Comparison of ENCODE assay signal across 1 cellular context in the genomic region with DNA sequence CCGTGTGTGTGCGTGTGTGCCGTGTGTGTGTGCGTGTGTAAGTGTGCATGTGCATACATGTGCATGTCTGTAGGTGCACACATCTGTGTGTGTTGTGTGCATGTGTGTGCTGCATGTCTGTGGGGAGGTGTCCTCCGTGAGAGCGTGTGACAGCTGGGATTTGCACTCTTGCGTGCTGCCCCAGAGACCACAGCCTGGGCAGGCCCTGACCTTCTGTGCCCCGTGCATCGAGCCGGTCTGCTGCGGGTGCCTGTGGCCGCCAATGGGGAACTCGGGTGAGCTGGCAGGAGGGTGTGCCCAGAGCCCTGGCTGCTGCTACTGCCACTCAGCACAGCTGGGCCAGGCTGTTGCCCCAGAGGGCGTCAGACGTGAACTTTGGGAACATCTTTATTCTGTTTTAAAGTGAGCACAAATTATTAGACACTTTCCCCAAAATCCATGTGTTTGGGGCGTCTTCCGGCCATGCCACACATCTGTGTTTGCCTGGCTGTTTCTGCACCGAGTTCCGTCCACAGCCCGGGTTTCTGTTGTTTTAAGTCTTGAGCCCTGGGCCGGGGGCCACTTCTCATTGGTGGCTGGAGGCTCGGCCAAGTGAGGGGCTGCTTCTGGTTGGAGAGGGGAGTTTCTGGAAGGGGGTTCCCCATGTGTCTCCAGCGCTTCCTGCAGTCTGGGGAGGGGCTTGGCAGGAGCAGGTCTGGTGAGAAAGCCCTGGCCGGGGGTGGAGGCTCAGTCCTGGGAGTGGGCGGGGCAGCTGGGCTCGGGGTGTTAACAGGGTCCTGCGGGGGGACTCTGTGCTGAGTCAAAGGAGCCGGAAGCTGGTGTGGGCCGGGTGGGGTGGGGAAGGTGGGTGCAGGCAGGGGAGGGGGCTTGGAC.
TF ChIP-seq lines count a peak whose summit lies in the region.

No MANE protein-coding gene starts in this region.

TF ChIP-seq in GM23338, 12 proteins besides CTCF, POLR2A, EP300 and RAD21 (continued from another document):
- TF ChIP-seq, protein P1, sequence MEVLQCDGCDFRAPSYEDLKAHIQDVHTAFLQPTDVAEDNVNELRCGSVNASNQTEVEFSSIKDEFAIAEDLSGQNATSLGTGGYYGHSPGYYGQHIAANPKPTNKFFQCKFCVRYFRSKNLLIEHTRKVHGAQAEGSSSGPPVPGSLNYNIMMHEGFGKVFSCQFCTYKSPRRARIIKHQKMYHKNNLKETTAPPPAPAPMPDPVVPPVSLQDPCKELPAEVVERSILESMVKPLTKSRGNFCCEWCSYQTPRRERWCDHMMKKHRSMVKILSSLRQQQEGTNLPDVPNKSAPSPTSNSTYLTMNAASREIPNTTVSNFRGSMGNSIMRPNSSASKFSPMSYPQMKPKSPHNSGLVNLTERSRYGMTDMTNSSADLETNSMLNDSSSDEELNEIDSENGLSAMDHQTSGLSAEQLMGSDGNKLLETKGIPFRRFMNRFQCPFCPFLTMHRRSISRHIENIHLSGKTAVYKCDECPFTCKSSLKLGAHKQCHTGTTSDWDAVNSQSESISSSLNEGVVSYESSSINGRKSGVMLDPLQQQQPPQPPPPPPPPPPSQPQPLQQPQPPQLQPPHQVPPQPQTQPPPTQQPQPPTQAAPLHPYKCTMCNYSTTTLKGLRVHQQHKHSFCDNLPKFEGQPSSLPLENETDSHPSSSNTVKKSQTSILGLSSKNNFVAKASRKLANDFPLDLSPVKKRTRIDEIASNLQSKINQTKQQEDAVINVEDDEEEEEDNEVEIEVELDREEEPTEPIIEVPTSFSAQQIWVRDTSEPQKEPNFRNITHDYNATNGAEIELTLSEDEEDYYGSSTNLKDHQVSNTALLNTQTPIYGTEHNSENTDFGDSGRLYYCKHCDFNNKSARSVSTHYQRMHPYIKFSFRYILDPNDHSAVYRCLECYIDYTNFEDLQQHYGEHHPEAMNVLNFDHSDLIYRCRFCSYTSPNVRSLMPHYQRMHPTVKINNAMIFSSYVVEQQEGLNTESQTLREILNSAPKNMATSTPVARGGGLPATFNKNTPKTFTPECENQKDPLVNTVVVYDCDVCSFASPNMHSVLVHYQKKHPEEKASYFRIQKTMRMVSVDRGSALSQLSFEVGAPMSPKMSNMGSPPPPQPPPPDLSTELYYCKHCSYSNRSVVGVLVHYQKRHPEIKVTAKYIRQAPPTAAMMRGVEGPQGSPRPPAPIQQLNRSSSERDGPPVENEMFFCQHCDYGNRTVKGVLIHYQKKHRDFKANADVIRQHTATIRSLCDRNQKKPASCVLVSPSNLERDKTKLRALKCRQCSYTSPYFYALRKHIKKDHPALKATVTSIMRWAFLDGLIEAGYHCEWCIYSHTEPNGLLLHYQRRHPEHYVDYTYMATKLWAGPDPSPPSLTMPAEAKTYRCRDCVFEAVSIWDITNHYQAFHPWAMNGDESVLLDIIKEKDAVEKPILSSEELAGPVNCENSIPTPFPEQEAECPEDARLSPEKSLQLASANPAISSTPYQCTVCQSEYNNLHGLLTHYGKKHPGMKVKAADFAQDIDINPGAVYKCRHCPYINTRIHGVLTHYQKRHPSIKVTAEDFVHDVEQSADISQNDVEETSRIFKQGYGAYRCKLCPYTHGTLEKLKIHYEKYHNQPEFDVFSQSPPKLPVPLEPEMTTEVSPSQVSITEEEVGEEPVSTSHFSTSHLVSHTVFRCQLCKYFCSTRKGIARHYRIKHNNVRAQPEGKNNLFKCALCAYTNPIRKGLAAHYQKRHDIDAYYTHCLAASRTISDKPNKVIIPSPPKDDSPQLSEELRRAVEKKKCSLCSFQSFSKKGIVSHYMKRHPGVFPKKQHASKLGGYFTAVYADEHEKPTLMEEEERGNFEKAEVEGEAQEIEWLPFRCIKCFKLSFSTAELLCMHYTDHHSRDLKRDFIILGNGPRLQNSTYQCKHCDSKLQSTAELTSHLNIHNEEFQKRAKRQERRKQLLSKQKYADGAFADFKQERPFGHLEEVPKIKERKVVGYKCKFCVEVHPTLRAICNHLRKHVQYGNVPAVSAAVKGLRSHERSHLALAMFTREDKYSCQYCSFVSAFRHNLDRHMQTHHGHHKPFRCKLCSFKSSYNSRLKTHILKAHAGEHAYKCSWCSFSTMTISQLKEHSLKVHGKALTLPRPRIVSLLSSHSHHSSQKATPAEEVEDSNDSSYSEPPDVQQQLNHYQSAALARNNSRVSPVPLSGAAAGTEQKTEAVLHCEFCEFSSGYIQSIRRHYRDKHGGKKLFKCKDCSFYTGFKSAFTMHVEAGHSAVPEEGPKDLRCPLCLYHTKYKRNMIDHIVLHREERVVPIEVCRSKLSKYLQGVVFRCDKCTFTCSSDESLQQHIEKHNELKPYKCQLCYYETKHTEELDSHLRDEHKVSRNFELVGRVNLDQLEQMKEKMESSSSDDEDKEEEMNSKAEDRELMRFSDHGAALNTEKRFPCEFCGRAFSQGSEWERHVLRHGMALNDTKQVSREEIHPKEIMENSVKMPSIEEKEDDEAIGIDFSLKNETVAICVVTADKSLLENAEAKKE (CRISPR knock-in tag; IDR thresholded peaks at IDR 0.05), result no peak
